Comparison of ENCODE assay signal across 7 cellular contexts in the genomic region with DNA sequence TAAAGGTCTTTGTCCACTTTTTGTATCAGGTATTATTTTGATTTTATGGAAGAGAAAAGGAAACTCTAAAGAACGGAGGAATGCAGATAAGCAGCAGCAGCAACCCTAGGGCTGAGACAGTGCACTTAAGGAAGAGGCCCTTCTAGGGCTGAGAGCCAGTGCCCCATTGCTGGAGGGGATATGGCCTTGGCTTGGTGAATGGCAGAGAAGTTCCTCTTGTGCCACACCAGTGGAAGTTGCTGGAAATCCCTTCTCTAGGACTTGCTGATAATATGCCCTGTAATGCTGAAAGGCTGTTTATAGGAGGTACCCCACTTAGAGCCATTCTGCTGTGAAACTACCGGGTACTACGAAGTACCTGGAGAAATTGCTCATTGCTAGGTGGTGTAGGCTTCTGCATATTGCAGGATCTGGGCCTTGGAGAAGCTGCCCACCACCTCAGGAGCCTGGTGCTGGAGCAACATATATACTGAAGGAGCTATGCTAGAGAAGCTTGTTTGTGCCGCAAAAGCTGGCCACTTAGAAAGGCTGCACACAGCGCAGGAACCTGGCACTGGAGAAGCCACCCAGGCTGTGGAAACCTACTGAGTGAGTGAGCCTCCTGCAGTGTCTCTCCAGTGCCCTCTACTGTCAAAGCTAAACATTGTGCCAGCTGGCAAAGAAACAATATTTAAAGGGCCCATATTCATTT. TPM values are rescaled to one million over a fixed set of nuclear protein-coding genes. Genes with fewer than 3 reads are reported as not detected.
DNase-seq lines count a peak whose midpoint lies in the region; ATAC-seq and TF ChIP-seq lines count a peak whose summit lies in the region.

No MANE protein-coding gene starts in this region.

- no peak overlapping the region for H3K4me3 ChIP-seq in right cardiac atrium (ENCODE audit: low read length)
- H3K4me3 ChIP-seq in smooth muscle cell: no peak overlapping the region

- H4K20me1 ChIP-seq in smooth muscle cell (ENCODE audit: low read depth): no peaks in the 10 kb centered on the region

- peaks cover 3 to 6% (median 3%) of the 10 kb centered on the region in 3 donors for H3K4me1 Mint-ChIP-seq in T-cell

- H3F3A ChIP-seq in smooth muscle cell (ENCODE audit: low read depth): no peaks in the 10 kb centered on the region

- intact Hi-C loops in right cardiac atrium (cut with DNase I): loop anchor here in 1 of 4 donors (10.0 kb wide), 2 partner anchors 108 to 188 kb away; partner anchors contain the start of gene STK10

- no peak overlapping the region for H3K27ac ChIP-seq in right cardiac atrium (ENCODE audit: low read length)
- H3K27ac ChIP-seq in smooth muscle cell (ENCODE audit: low read depth): no peak overlapping the region

- H3K36me3 Mint-ChIP-seq in T-cell: no peaks in the 10 kb centered on the region

- H3K9me3 Mint-ChIP-seq in T-cell: no peaks in the 10 kb centered on the region

- no peak overlapping the region for H3K27ac Mint-ChIP-seq in T-cell

- no peaks in the 10 kb centered on the region for H3K4me1 ChIP-seq in right cardiac atrium (ENCODE audit: control insufficient read depth, insufficient read depth, low read length)
- no peaks in the 10 kb centered on the region for H3K4me1 ChIP-seq in smooth muscle cell (ENCODE audit: low read depth)

- in situ Hi-C loops in GM13976 (cut with MboI; ENCODE audit: low sequenced_read_pairs, unreplicated experiment): no loop called here

- no peaks in the 10 kb centered on the region for H3K27me3 Mint-ChIP-seq in T-cell

- POLR2A ChIA-PET in T-cell (lab: Charles Lee): no interaction called here

- ATAC-seq in HG02642 (IDR thresholded peaks at IDR 0.05; ENCODE audit: poor library complexity, unreplicated experiment) (peak; percentile 89), T-cell (replicated peaks in 1 of 4) (peak; percentile 98 to 100 (median 99)), right cardiac atrium (peak; percentile 92 to 95)

- 55% methylated on average over 5 of the region's 5 CpGs for WGBS in right cardiac atrium
- 56% methylated on average over 5 of the region's 5 CpGs for WGBS in smooth muscle cell (ENCODE audit: low lambda C conversion rate)

- DNase-seq in GM13976 (ENCODE audit: low spot score): peak; percentile 70
- DNase-seq in NCI-H1436 treated with DMSO at 0.1 percent for 48 hours (lab: John Stamatoyannopoulos, UW): peak; percentile 1
- peak; percentile 22 to 63 (median 46) for DNase-seq in T-cell
- peak; percentile 66 for DNase-seq in amniotic epithelial cell (ENCODE audit: low read depth)
- DNase-seq in right cardiac atrium: peak; percentile 61 to 81 (median 76)
- DNase-seq in smooth muscle cell (lab: John Stamatoyannopoulos, UW; ENCODE audit: unreplicated experiment): no peak

- no peaks in the 10 kb centered on the region for H3K9me3 ChIP-seq in right cardiac atrium (ENCODE audit: control insufficient read depth, low read length)
- H3K9me3 ChIP-seq in smooth muscle cell (replicated peaks; ENCODE audit: low read depth): no peaks in the 10 kb centered on the region

- no peaks in the 10 kb centered on the region for H3K79me2 ChIP-seq in smooth muscle cell (ENCODE audit: low read depth)

- TF ChIP-seq CTCF in GM13976 (IDR thresholded peaks at IDR 0.05; ENCODE audit: borderline replicate concordance, control extremely low read depth, extremely low read depth, insufficient read depth, missing control alignments) (peak; percentile 90), smooth muscle cell (IDR thresholded peaks at IDR 0.05; ENCODE audit: borderline replicate concordance, insufficient read depth, poor library complexity, severe bottlenecking) (peak; percentile 85)

- no peak overlapping the region for H2AFZ ChIP-seq in smooth muscle cell (ENCODE audit: low read depth)

- no peaks in the 10 kb centered on the region for H3K36me3 ChIP-seq in smooth muscle cell (ENCODE audit: low read depth)

- no peak overlapping the region for H3K4me3 Mint-ChIP-seq in T-cell

- CTCF ChIA-PET in T-cell (lab: Charles Lee): interaction anchor here (0.6 to 1.3 kb wide), 18 partner anchors 11 to 381 kb away, joined by 3 to 9 read pairs (median 3); partner anchors contain the start of gene STK10 (in 1 of the 2)

- no peaks in the 10 kb centered on the region for H3K27me3 ChIP-seq in right cardiac atrium (ENCODE audit: control insufficient read depth, insufficient read depth)
- H3K27me3 ChIP-seq in smooth muscle cell (ENCODE audit: low read depth): no peaks in the 10 kb centered on the region

- no peak overlapping the region for H3K4me2 ChIP-seq in smooth muscle cell

- no peak overlapping the region for H3K9ac ChIP-seq in smooth muscle cell (ENCODE audit: low read depth)

RNA-seq across cellular contexts. Expression of gene UBTD2, which starts 9.6 kb away (rescaled TPM):
- total RNA-seq in T-cell (1 to 10 TPM; 3.2 to 7.7 (median 5.4) TPM), right cardiac atrium (10 to 100 TPM in 3 of 4 donors, 1 to 10 TPM in 1; 9.9 to 11.4 (median 10.8) TPM), smooth muscle cell (38.2 and 44.0 TPM in 2 replicates)
- polyA plus RNA-seq in right cardiac atrium (8.1 TPM), smooth muscle cell (20.8 and 23.6 TPM in 2 replicates)
